Comparison of ENCODE assay signal across 1 cellular context in genomic region chr18:25921677-25922421, GRCh38.
TF ChIP-seq lines count a peak whose summit lies in the region.

No MANE protein-coding gene starts in this region.

TF ChIP-seq in SK-N-SH treated with all-trans-retinoic acid at 6 μM for 48 hours, 23 proteins besides CTCF, POLR2A, EP300 and RAD21 (continued from another document):
- TF ChIP-seq CREB5 (CRISPR knock-in tag; IDR thresholded peaks at IDR 0.05; ENCODE audit: low read depth) (no peak), CSRNP3 (CRISPR knock-in tag; IDR thresholded peaks at IDR 0.05) (no peak), TCF4 (CRISPR knock-in tag; IDR thresholded peaks at IDR 0.05; ENCODE audit: borderline replicate concordance) (no peak), ZC3H10 (CRISPR knock-in tag; IDR thresholded peaks at IDR 0.05) (no peak), ZNF70 (CRISPR knock-in tag; IDR thresholded peaks at IDR 0.05) (no peak), TOX (CRISPR knock-in tag; IDR thresholded peaks at IDR 0.05; ENCODE audit: borderline replicate concordance) (no peak), ZNF565 (CRISPR knock-in tag; conservative IDR thresholded peaks at IDR 0.05; ENCODE audit: low read depth) (no peak), ZFP30 (CRISPR knock-in tag; IDR thresholded peaks at IDR 0.05) (no peak), PATZ1 (CRISPR knock-in tag; IDR thresholded peaks at IDR 0.05; ENCODE audit: borderline replicate concordance) (no peak), ZNF8 (CRISPR knock-in tag; IDR thresholded peaks at IDR 0.05) (no peak), POU6F1 (CRISPR knock-in tag; IDR thresholded peaks at IDR 0.05; ENCODE audit: borderline replicate concordance, low read depth) (no peak), RARB (CRISPR knock-in tag; IDR thresholded peaks at IDR 0.05) (no peak), ISL1 (CRISPR knock-in tag; IDR thresholded peaks at IDR 0.05) (no peak), ESRRG (CRISPR knock-in tag; IDR thresholded peaks at IDR 0.05) (no peak), CSDC2 (CRISPR knock-in tag; IDR thresholded peaks at IDR 0.05) (no peak), BACH2 (CRISPR knock-in tag; IDR thresholded peaks at IDR 0.05; ENCODE audit: borderline replicate concordance) (no peak), GLIS3 (CRISPR knock-in tag; IDR thresholded peaks at IDR 0.05) (no peak)
